Comparison of ENCODE assay signal across 17 cellular contexts in genomic region chr4:62670509-62670908, GRCh38.
DNase-seq lines count a peak whose midpoint lies in the region; ATAC-seq and TF ChIP-seq lines count a peak whose summit lies in the region.
"Had no signal": no experiment of that assay in that cellular context is flagged by ENCODE, and none has a peak within 500 bp of the region (broad histone marks: within the 10 kb centered on the region; RNA-seq: fewer than 3 reads in every experiment).

No MANE protein-coding gene starts in this region.

- DNase-seq in ELR (ENCODE audit: low read depth) = peak; percentile 31
- peak; percentile 97 for DNase-seq in NCI-H146 (lab: John Stamatoyannopoulos, UW)
- DNase-seq in RWPE2 (ENCODE audit: low spot score) = no peak
- peak; percentile 18 for DNase-seq in mesenchymal stem cell
- no peak for DNase-seq in tibial artery
- no peak for DNase-seq in suprapubic skin (ENCODE audit: low spot score in 2 of 2)
- no peak for DNase-seq in smooth muscle cell (lab: John Stamatoyannopoulos, UW; ENCODE audit: unreplicated experiment)
- DNase-seq: activated CD4-positive, alpha-beta T cell treated with anti-CD3 and anti-CD28 coated beads, Interleukin-2, amount 10 ng/mL, durations not matched to agents 24 days and 14 days; aorta; effector CD8-positive, alpha-beta T cell; H7; kidney glomerular epithelial cell; naive thymus-derived CD4-positive, alpha-beta T cell; stomach had no signal

- H4K91ac ChIP-seq in mesenchymal stem cell (ENCODE audit: low read length) = no peak overlapping the region

- H4K8ac ChIP-seq in mesenchymal stem cell (ENCODE audit: low read length) = no peak overlapping the region

- no peak overlapping the region for H2BK120ac ChIP-seq in mesenchymal stem cell (ENCODE audit: low read depth, low read length)

- H3K79me2 ChIP-seq in smooth muscle cell (ENCODE audit: low read depth) = no peaks in the 10 kb centered on the region

- no peak overlapping the region for H2AK5ac ChIP-seq in mesenchymal stem cell (ENCODE audit: low read length, severe bottlenecking)

- H2AFZ ChIP-seq in mesenchymal stem cell (ENCODE audit: low read depth, low read length) (no peak overlapping the region), smooth muscle cell (ENCODE audit: low read depth) (no peak overlapping the region)

- H3K27ac ChIP-seq in RWPE2 (ENCODE audit: poor library complexity, severe bottlenecking) = no peak overlapping the region
- H3K27ac ChIP-seq in mesenchymal stem cell (ENCODE audit: low read length, poor library complexity, severe bottlenecking) = no peak overlapping the region
- no peak overlapping the region for H3K27ac ChIP-seq in tibial artery
- no peak overlapping the region for H3K27ac ChIP-seq in suprapubic skin
- H3K27ac ChIP-seq in smooth muscle cell (ENCODE audit: low read depth) = no peak overlapping the region
- H3K27ac ChIP-seq: stomach had no signal

- H3K4me3 ChIP-seq in RWPE2 (ENCODE audit: severe bottlenecking) (no peak overlapping the region), mesenchymal stem cell (ENCODE audit: insufficient read depth in 1 of 2, low read depth in 1 of 2, low read length in 2 of 2) (no peak overlapping the region), tibial artery (no peak overlapping the region), suprapubic skin (no peak overlapping the region), smooth muscle cell (no peak overlapping the region)
- H3K4me3 ChIP-seq: stomach had no signal

- H2BK5ac ChIP-seq in mesenchymal stem cell (ENCODE audit: low read depth, low read length, poor library complexity, severe bottlenecking) = no peak overlapping the region

- intact Hi-C loops in tibial artery (cut with DNase I; ENCODE audit: low total_unique reads) = no loop called here

- no peaks in the 10 kb centered on the region for H3K79me1 ChIP-seq in mesenchymal stem cell (replicated peaks; ENCODE audit: low read length, poor library complexity, severe bottlenecking)

- H3K4ac ChIP-seq in mesenchymal stem cell (ENCODE audit: low read depth in 1 of 2, low read length in 2 of 2) = no peak overlapping the region

- no peaks in the 10 kb centered on the region for H3K36me3 ChIP-seq in RWPE2 (ENCODE audit: low read depth)
- no peaks in the 10 kb centered on the region for H3K36me3 ChIP-seq in mesenchymal stem cell (ENCODE audit: control insufficient read depth in 1 of 2, insufficient read depth in 2 of 2, low read depth in 1 of 2, low read length in 2 of 2)
- H3K36me3 ChIP-seq in tibial artery = no peaks in the 10 kb centered on the region
- no peaks in the 10 kb centered on the region for H3K36me3 ChIP-seq in suprapubic skin
- no peaks in the 10 kb centered on the region for H3K36me3 ChIP-seq in smooth muscle cell (ENCODE audit: low read depth)
- H3K36me3 ChIP-seq: stomach had no signal

- H3K18ac ChIP-seq in mesenchymal stem cell (ENCODE audit: low read depth in 1 of 2, low read length in 2 of 2) = no peak overlapping the region

- no peak for TF ChIP-seq EP300 in suprapubic skin (IDR thresholded peaks at IDR 0.05)

- no peaks in the 10 kb centered on the region for H3K9me3 ChIP-seq in RWPE2 (ENCODE audit: severe bottlenecking)
- no peaks in the 10 kb centered on the region for H3K9me3 ChIP-seq in mesenchymal stem cell (ENCODE audit: control insufficient read depth, low read length)
- H3K9me3 ChIP-seq in tibial artery = no peaks in the 10 kb centered on the region
- no peaks in the 10 kb centered on the region for H3K9me3 ChIP-seq in suprapubic skin
- H3K9me3 ChIP-seq in smooth muscle cell (replicated peaks; ENCODE audit: low read depth) = no peaks in the 10 kb centered on the region

- no peak overlapping the region for H3K14ac ChIP-seq in mesenchymal stem cell (ENCODE audit: low read length in 2 of 2)

- no peak overlapping the region for H2BK15ac ChIP-seq in mesenchymal stem cell (ENCODE audit: low read depth, poor library complexity, severe bottlenecking)

- H3F3A ChIP-seq in smooth muscle cell (ENCODE audit: low read depth) = no peaks in the 10 kb centered on the region

- TF ChIP-seq CTCF in RWPE2 (IDR thresholded peaks at IDR 0.05; ENCODE audit: poor library complexity, severe bottlenecking) (no peak), tibial artery (IDR thresholded peaks at IDR 0.05) (no peak), suprapubic skin (IDR thresholded peaks at IDR 0.05) (no peak), smooth muscle cell (IDR thresholded peaks at IDR 0.05; ENCODE audit: borderline replicate concordance, insufficient read depth, poor library complexity, severe bottlenecking) (no peak)

- no peak overlapping the region for H3K4me2 ChIP-seq in mesenchymal stem cell (ENCODE audit: low read length, poor library complexity, severe bottlenecking)
- H3K4me2 ChIP-seq in smooth muscle cell = no peak overlapping the region

- H3K27me3 ChIP-seq in RWPE2 (ENCODE audit: insufficient read depth, poor library complexity, severe bottlenecking) (no peaks in the 10 kb centered on the region), mesenchymal stem cell (ENCODE audit: control insufficient read depth in 1 of 2, insufficient read depth in 1 of 2, low read length in 2 of 2) (no peaks in the 10 kb centered on the region), tibial artery (no peaks in the 10 kb centered on the region), suprapubic skin (no peaks in the 10 kb centered on the region), smooth muscle cell (ENCODE audit: low read depth) (no peaks in the 10 kb centered on the region)
- H3K27me3 ChIP-seq: stomach had no signal

- no peak overlapping the region for H3K23ac ChIP-seq in mesenchymal stem cell (ENCODE audit: low read length in 2 of 2)

- ATAC-seq in RWPE2 (ENCODE audit: low read depth) (0 out of 3 replicates have a peak, but pooled peaks have one; percentile 27), HG03039 (IDR thresholded peaks at IDR 0.05; ENCODE audit: unreplicated experiment) (no peak)
- ATAC-seq: activated T-helper 17 cell treated with anti-CD3 and anti-CD28 coated beads, Interleukin-2, amount 50 U/mL, for 72 hours; naive thymus-derived CD4-positive, alpha-beta T cell; sciatic nerve had no signal

- TF ChIP-seq POLR2A in suprapubic skin (IDR thresholded peaks at IDR 0.05) = no peak

- H3K9ac ChIP-seq in mesenchymal stem cell (ENCODE audit: low read length) (no peak overlapping the region), smooth muscle cell (ENCODE audit: low read depth) (no peak overlapping the region)

- no peak overlapping the region for H2BK12ac ChIP-seq in mesenchymal stem cell (ENCODE audit: low read length in 2 of 2)

- H4K20me1 ChIP-seq in smooth muscle cell (ENCODE audit: low read depth) = no peaks in the 10 kb centered on the region

- no peaks in the 10 kb centered on the region for H3K4me1 ChIP-seq in RWPE2 (ENCODE audit: insufficient read depth, poor library complexity, severe bottlenecking)
- H3K4me1 ChIP-seq in mesenchymal stem cell (ENCODE audit: control insufficient read depth, insufficient read depth, low read depth, low read length) = no peaks in the 10 kb centered on the region
- no peaks in the 10 kb centered on the region for H3K4me1 ChIP-seq in tibial artery
- H3K4me1 ChIP-seq in suprapubic skin = no peaks in the 10 kb centered on the region
- no peaks in the 10 kb centered on the region for H3K4me1 ChIP-seq in smooth muscle cell (ENCODE audit: low read depth)
- H3K4me1 ChIP-seq: stomach had no signal

- WGBS in mesenchymal stem cell = 70% methylated on average over 2 of the region's 2 CpGs
- 32% methylated on average over 2 of the region's 2 CpGs for WGBS in suprapubic skin
- 79% methylated on average over 2 of the region's 2 CpGs for WGBS in smooth muscle cell (ENCODE audit: low lambda C conversion rate)

Comparison
In these comparisons a context has a peak if more than half of its experiments do, and no peak if none do; other contexts are left out.
1. DNase-seq: peak in ELR (single experiment), NCI-H146 (single experiment) and mesenchymal stem cell (single experiment); none in RWPE2 (single experiment), tibial artery (0 of 2), suprapubic skin (0 of 2) and smooth muscle cell (single experiment).